ENCODE assay signal across 32 cellular contexts in genomic region chr20:1565461-1565860, GRCh38. TPM values are rescaled to one million over a fixed set of nuclear protein-coding genes. Genes with fewer than 3 reads are reported as not detected.
"Had no signal": no experiment of that assay in that cellular context is flagged by ENCODE, and none has a peak within 500 bp of the region (broad histone marks: within the 10 kb centered on the region; RNA-seq: fewer than 3 reads in every experiment).

No MANE protein-coding gene starts in this region.

- H3K27ac ChIP-seq: esophagus muscularis mucosa, foreskin keratinocyte, heart right ventricle, ovary, sigmoid colon, tibial nerve had no signal

- H3K4me1 ChIP-seq: esophagus muscularis mucosa, sigmoid colon, tibial nerve had no signal

- ATAC-seq: activated CD8-positive, alpha-beta memory T cell treated with anti-CD3 and anti-CD28 coated beads, Interleukin-2, amount 10 ng/mL, durations not matched to agents 7 days and 5 days; activated CD8-positive, alpha-beta T cell treated with anti-CD3 and anti-CD28 coated beads, Interleukin-2, amount 10 ng/mL, durations not matched to agents 7 days and 5 days; activated naive CD8-positive, alpha-beta T cell treated with anti-CD3 and anti-CD28 coated beads, Interleukin-2, amount 50 U/mL, for 24 hours; foreskin keratinocyte; heart right ventricle; left ventricle myocardium superior had no signal

- H3K27me3 ChIP-seq: foreskin keratinocyte, ovary, sigmoid colon, tibial nerve had no signal

- H3K27ac Mint-ChIP-seq: activated CD8-positive, alpha-beta memory T cell treated with anti-CD3 and anti-CD28 coated beads, Interleukin-2, amount 10 ng/mL, durations not matched to agents 7 days and 5 days; activated CD8-positive, alpha-beta T cell treated with anti-CD3 and anti-CD28 coated beads, Interleukin-2, amount 10 ng/mL, durations not matched to agents 7 days and 5 days; activated naive CD4-positive, alpha-beta T cell treated with anti-CD3 and anti-CD28 coated beads, Interleukin-2, amount 50 U/mL, for 24 hours; activated naive CD8-positive, alpha-beta T cell treated with anti-CD3 and anti-CD28 coated beads, Interleukin-2, amount 50 U/mL, for 24 hours; activated T-helper 2 cell treated with anti-CD3 and anti-CD28 coated beads, Interferon-gamma antibody, Interleukin-2, Interleukin-4, amounts not matched to agents 10 μg/mL and 5 μg/mL and 100 μg/mL, durations not matched to agents 14 hours and 24 hours and 36 hours; endodermal cell; mesothelial cell of epicardium; nephron progenitor cell; progenitor cell of endocrine pancreas had no signal

- H3K36me3 Mint-ChIP-seq: mesothelial cell of epicardium had no signal

- H3K4me1 Mint-ChIP-seq: activated CD8-positive, alpha-beta memory T cell treated with anti-CD3 and anti-CD28 coated beads, Interleukin-2, amount 10 ng/mL, durations not matched to agents 7 days and 5 days; endodermal cell; mesothelial cell of epicardium had no signal

- H3K27me3 Mint-ChIP-seq: activated CD8-positive, alpha-beta memory T cell treated with anti-CD3 and anti-CD28 coated beads, Interleukin-2, amount 10 ng/mL, durations not matched to agents 7 days and 5 days; activated naive CD4-positive, alpha-beta T cell treated with anti-CD3 and anti-CD28 coated beads, Interleukin-2, amount 50 U/mL, for 24 hours; activated naive CD8-positive, alpha-beta T cell treated with anti-CD3 and anti-CD28 coated beads, Interleukin-2, amount 50 U/mL, for 24 hours had no signal

- DNase-seq: activated CD4-positive, alpha-beta T cell treated with anti-CD3 and anti-CD28 coated beads, Interleukin-2, amount 50 U/mL, for 1 hour; activated CD4-positive, CD25-positive, alpha-beta regulatory T cell treated with anti-CD3 and anti-CD28 coated beads, Interleukin-2, amount 50 U/mL, for 72 hours; activated CD8-positive, alpha-beta memory T cell treated with anti-CD3 and anti-CD28 coated beads, Interleukin-2, amount 10 ng/mL, durations not matched to agents 7 days and 5 days; activated CD8-positive, alpha-beta T cell treated with anti-CD3 and anti-CD28 coated beads, Interleukin-2, amount 10 ng/mL, durations not matched to agents 7 days and 5 days; activated naive CD8-positive, alpha-beta T cell treated with anti-CD3 and anti-CD28 coated beads, Interleukin-2, amount 50 U/mL, for 24 hours; activated T-cell treated with anti-CD3 and anti-CD28 coated beads, Interleukin-2, amount 50 U/mL, for 48 hours; amygdala; central memory CD4-positive, alpha-beta T cell; endodermal cell; foreskin keratinocyte; heart right ventricle; left ventricle myocardium superior; naive B cell; nephron progenitor cell; ovary; sigmoid colon; stimulated activated CD4-positive, alpha-beta T cell treated with anti-CD3 and anti-CD28 coated beads, Interleukin-15, amount 100 ng/mL, for 24 hours; stimulated activated CD4-positive, alpha-beta T cell treated with anti-CD3 and anti-CD28 coated beads, Interleukin-2, amount 100 ng/mL, for 24 hours; stimulated activated naive CD4-positive, alpha-beta T cell treated with Interleukin-2 at 50 U/mL for 16 hours; T-helper 2 cell had no signal

- H3K4me2 ChIP-seq: smooth muscle cell had no signal

- H3K36me3 ChIP-seq: esophagus muscularis mucosa, ovary, sigmoid colon, tibial nerve had no signal

- H3K4me3 Mint-ChIP-seq: activated CD8-positive, alpha-beta memory T cell treated with anti-CD3 and anti-CD28 coated beads, Interleukin-2, amount 10 ng/mL, durations not matched to agents 7 days and 5 days; activated CD8-positive, alpha-beta T cell treated with anti-CD3 and anti-CD28 coated beads, Interleukin-2, amount 10 ng/mL, durations not matched to agents 7 days and 5 days; activated naive CD4-positive, alpha-beta T cell treated with anti-CD3 and anti-CD28 coated beads, Interleukin-2, amount 50 U/mL, for 24 hours; activated naive CD8-positive, alpha-beta T cell treated with anti-CD3 and anti-CD28 coated beads, Interleukin-2, amount 50 U/mL, for 24 hours; endodermal cell; mesothelial cell of epicardium; naive B cell; nephron progenitor cell had no signal

- H3K9me3 ChIP-seq: esophagus muscularis mucosa, ovary, sigmoid colon, tibial nerve had no signal

- H3K4me3 ChIP-seq: esophagus muscularis mucosa, heart right ventricle, ovary, sigmoid colon, smooth muscle cell, tibial nerve had no signal

- H3K9me3 Mint-ChIP-seq: mesothelial cell of epicardium had no signal

RNA-seq across cellular contexts. Expression of gene SIRPD, which starts 8.0 kb away (rescaled TPM):
- total RNA-seq: endodermal cell, esophagus muscularis mucosa, foreskin keratinocyte, glomerular endothelial cell, left ventricle myocardium superior, lung microvascular endothelial cell, mesothelial cell of epicardium, ovary, progenitor cell of endocrine pancreas, renal cortical epithelial cell, smooth muscle cell, temporal lobe, tibial nerve, urinary bladder had no signal
- polyA plus RNA-seq: foreskin keratinocyte, ovary, smooth muscle cell had no signal

RNA-seq across cellular contexts. Expression of gene SIRPB1, which starts 54.3 kb away (rescaled TPM):
- total RNA-seq: temporal lobe had no signal
